Comparison of ENCODE assay signal across 20 cellular contexts in the genomic region with DNA sequence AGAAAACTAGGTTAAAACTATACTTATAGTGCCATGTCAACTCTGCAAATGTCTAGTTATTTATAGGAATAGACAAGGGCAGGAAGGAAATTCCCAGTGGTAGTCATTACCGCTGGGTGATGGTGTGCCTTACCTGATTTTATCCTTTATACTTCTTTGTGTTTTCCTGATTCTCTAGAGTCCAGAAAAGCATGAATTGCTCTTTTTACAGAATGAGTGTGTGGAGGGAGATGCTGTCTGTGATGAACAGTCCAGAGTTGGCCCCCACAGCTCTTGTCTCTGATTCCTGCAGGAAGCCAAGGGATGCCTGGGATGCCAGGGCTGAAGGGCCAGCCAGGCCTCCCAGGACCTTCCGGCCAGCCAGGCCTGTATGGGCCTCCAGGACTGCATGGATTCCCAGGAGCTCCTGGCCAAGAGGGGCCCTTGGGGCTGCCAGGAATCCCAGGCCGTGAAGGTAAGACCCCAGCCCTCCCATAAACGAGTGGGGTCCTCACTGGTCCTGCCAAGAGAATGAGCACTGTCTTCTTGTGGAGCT.
DNase-seq lines count a peak whose midpoint lies in the region; ATAC-seq and TF ChIP-seq lines count a peak whose summit lies in the region.
"Had no signal": no experiment of that assay in that cellular context is flagged by ENCODE, and none has a peak within 500 bp of the region (broad histone marks: within the 10 kb centered on the region; RNA-seq: fewer than 3 reads in every experiment).

No MANE protein-coding gene starts in this region.

- intact Hi-C loops in ascending aorta (cut with DNase I): no loop called here

- H3K4me1 ChIP-seq in BLaER1 (peaks cover 68% of the 10 kb centered on the region), ascending aorta (peaks cover 4 to 8% of the 10 kb centered on the region in 2 donors)
- H3K4me1 ChIP-seq: HAP-1, Peyer's patch had no signal

- H3K27me3 Mint-ChIP-seq in endothelial cell (ENCODE audit: unreplicated experiment) (peaks cover 32% of the 10 kb centered on the region), osteocyte (ENCODE audit: unreplicated experiment) (no peaks in the 10 kb centered on the region), type B pancreatic cell (peaks cover 5% of the 10 kb centered on the region)
- peaks cover 15 to 54% of the 10 kb centered on the region in 2 donors for H3K27me3 Mint-ChIP-seq in effector memory CD8-positive, alpha-beta T cell

- no peaks in the 10 kb centered on the region for H4K20me1 ChIP-seq in BLaER1

- H3K36me3 ChIP-seq in BLaER1 (no peaks in the 10 kb centered on the region), ascending aorta (peaks cover 79 to 87% of the 10 kb centered on the region in 2 donors)
- H3K36me3 ChIP-seq: HAP-1 had no signal

- no peak overlapping the region for H3K9ac ChIP-seq in BLaER1

- no peak for ATAC-seq in effector memory CD8-positive, alpha-beta T cell (replicated peaks)
- ATAC-seq: K562 had no signal

- H3K27me3 ChIP-seq in BLaER1 (no peaks in the 10 kb centered on the region), ascending aorta (no peaks in the 10 kb centered on the region)
- H3K27me3 ChIP-seq: Peyer's patch had no signal

- H3K4me1 Mint-ChIP-seq in endothelial cell (ENCODE audit: unreplicated experiment): peaks cover 19% of the 10 kb centered on the region
- H3K4me1 Mint-ChIP-seq in osteocyte (ENCODE audit: unreplicated experiment): no peaks in the 10 kb centered on the region
- no peaks in the 10 kb centered on the region for H3K4me1 Mint-ChIP-seq in type B pancreatic cell (ENCODE audit: unreplicated experiment)
- peaks cover 0 to 6% of the 10 kb centered on the region in 2 donors for H3K4me1 Mint-ChIP-seq in effector memory CD8-positive, alpha-beta T cell (ENCODE audit: low read depth in 2 of 2)

- H3K9me3 ChIP-seq in BLaER1: peaks cover 2% of the 10 kb centered on the region; the same call in 1 of the 2 replicates
- no peaks in the 10 kb centered on the region for H3K9me3 ChIP-seq in ascending aorta
- H3K9me3 ChIP-seq: HAP-1, Peyer's patch had no signal

- H3K27ac ChIP-seq in BLaER1: peak overlapping the region; percentile 44; the same call in 1 of the 2 replicates
- H3K27ac ChIP-seq in ascending aorta: peak overlapping the region; percentile 29 to 55
- H3K27ac ChIP-seq: Peyer's patch had no signal

- no peaks in the 10 kb centered on the region for H3K9me3 Mint-ChIP-seq in endothelial cell (ENCODE audit: unreplicated experiment)
- no peaks in the 10 kb centered on the region for H3K9me3 Mint-ChIP-seq in osteocyte (ENCODE audit: unreplicated experiment)
- no peaks in the 10 kb centered on the region for H3K9me3 Mint-ChIP-seq in type B pancreatic cell
- H3K9me3 Mint-ChIP-seq in effector memory CD8-positive, alpha-beta T cell: no peaks in the 10 kb centered on the region

- H3K4me3 ChIP-seq in BLaER1 (no peak overlapping the region), ascending aorta (no peak overlapping the region)
- H3K4me3 ChIP-seq: HAP-1, K562, Peyer's patch had no signal

- H3K27ac Mint-ChIP-seq in endothelial cell (ENCODE audit: unreplicated experiment) (peak overlapping the region; percentile 81), osteocyte (ENCODE audit: unreplicated experiment) (peak overlapping the region; percentile 58), type B pancreatic cell (no peak overlapping the region)
- H3K27ac Mint-ChIP-seq in effector memory CD8-positive, alpha-beta T cell: no peak overlapping the region

- H3K4me3 Mint-ChIP-seq in endothelial cell (ENCODE audit: unreplicated experiment): peak overlapping the region; percentile 80
- no peak overlapping the region for H3K4me3 Mint-ChIP-seq in osteocyte (ENCODE audit: unreplicated experiment)
- H3K4me3 Mint-ChIP-seq in type B pancreatic cell: no peak overlapping the region
- no peak overlapping the region for H3K4me3 Mint-ChIP-seq in effector memory CD8-positive, alpha-beta T cell

- peak overlapping the region; percentile 30 for H3K4me2 ChIP-seq in BLaER1

- TF ChIP-seq CTCF in ascending aorta (IDR thresholded peaks at IDR 0.05): no peak
- TF ChIP-seq CTCF in endothelial cell (IDR thresholded peaks at IDR 0.05; ENCODE audit: unreplicated experiment): no peak
- no peak for TF ChIP-seq CTCF in osteocyte (IDR thresholded peaks at IDR 0.05)
- no peak for TF ChIP-seq CTCF in type B pancreatic cell (conservative IDR thresholded peaks at IDR 0.05)

- H3K36me3 Mint-ChIP-seq in endothelial cell (ENCODE audit: low read depth, unreplicated experiment) (peaks cover 72% of the 10 kb centered on the region), osteocyte (ENCODE audit: unreplicated experiment) (peaks cover 59% of the 10 kb centered on the region), type B pancreatic cell (peaks cover 9% of the 10 kb centered on the region)
- H3K36me3 Mint-ChIP-seq in effector memory CD8-positive, alpha-beta T cell (ENCODE audit: insufficient read depth): no peaks in the 10 kb centered on the region

- DNase-seq in ascending aorta (ENCODE audit: low spot score in 2 of 2) (no peak), endothelial cell (ENCODE audit: low spot score) (no peak), osteocyte (ENCODE audit: extremely low spot score, unreplicated experiment) (no peak), NCI-H2029 treated with DMSO at 0.1 percent for 48 hours (lab: John Stamatoyannopoulos, UW) (no peak), type B pancreatic cell (ENCODE audit: extremely low spot score, unreplicated experiment) (no peak), KG1 (lab: John Stamatoyannopoulos, UW) (no peak)
- DNase-seq in effector memory CD8-positive, alpha-beta T cell: no peak
- DNase-seq: 8988T, DMS79, MM.1S, NCI-H1048, NCI-H1417 treated with DMSO at 0.1 percent for 48 hours, NCI-H187, NCI-H226, NCI-H524, NCI-H774, Peyer's patch had no signal

Comparison
In these comparisons a context has a peak if more than half of its experiments do, and no peak if none do; other contexts are left out.
1. H3K27ac Mint-ChIP-seq: peak in endothelial cell (single experiment) and osteocyte (single experiment); none in type B pancreatic cell (single experiment) and effector memory CD8-positive, alpha-beta T cell (0 of 2).